ENCODE assay signal across 1 cellular context in the genomic region with DNA sequence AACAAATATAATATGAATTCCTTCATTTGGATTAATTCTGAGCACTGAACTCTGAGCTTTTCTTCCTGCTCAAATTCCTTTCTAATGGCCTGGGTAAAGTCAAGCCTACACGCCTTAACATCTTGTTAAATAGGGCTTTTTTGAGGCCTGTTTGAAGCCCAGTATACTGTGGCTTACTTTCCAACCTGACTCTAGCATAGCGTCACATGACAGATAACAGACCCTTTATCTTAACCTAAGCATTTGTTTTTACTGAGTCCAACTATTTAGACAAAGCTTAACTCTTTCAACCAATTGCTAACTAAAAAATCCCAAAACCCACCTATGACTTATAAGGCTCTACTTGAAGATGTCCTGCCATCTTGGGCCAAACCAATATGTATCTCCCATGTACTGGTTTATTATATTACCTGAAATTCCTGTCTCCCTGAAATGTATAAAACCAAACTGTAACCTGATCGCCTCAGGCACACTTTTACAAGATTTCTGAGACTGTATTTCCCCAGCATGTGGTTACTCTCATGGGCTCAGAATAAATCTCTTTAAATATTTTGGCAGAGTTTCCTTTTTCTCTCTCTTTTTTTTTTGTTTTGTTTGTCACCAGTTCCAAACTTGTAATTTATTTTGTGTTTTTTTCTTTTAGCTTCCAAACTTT.
A peak's percentile ranks its signal among the peaks of the same experiment; 100 is the strongest.
TF ChIP-seq lines count a peak whose summit lies in the region.

No MANE protein-coding gene starts in this region.

TF ChIP-seq in HEK293, 187 proteins besides CTCF, POLR2A, EP300 and RAD21 (continued from another document):
- peak; percentile 84 for TF ChIP-seq PRDM10 (tag by site-specific recombination; IDR thresholded peaks at IDR 0.05)
- TF ChIP-seq ZNF394 (tag by site-specific recombination; IDR thresholded peaks at IDR 0.05; ENCODE audit: borderline replicate concordance): no peak
- peak; percentile 33 for TF ChIP-seq SETDB1 (IDR thresholded peaks at IDR 0.05; ENCODE audit: insufficient read length, low read length)
TF ChIP-seq in HEK293: peak in this region for 7.
